Comparison of ENCODE assay signal across 7 cellular contexts in genomic region chr2:84939426-84940087, GRCh38. TPM values are rescaled to one million over a fixed set of nuclear protein-coding genes. Genes with fewer than 3 reads are reported as not detected.
DNase-seq lines count a peak whose midpoint lies in the region; ATAC-seq and TF ChIP-seq lines count a peak whose summit lies in the region.

No MANE protein-coding gene starts in this region.

- H3K4me3 ChIP-seq in iPS-20b (ENCODE audit: low read length), result peak overlapping the region; percentile 35; the same call in 1 of the 2 replicates
- no peak overlapping the region for H3K4me3 ChIP-seq in left ventricle myocardium inferior

- intact Hi-C loops in left ventricle myocardium inferior (cut with micrococcal nuclease), result no loop called here

- H3K27me3 ChIP-seq in iPS-20b (ENCODE audit: insufficient read depth, low read length), result no peaks in the 10 kb centered on the region
- H3K27me3 ChIP-seq in left ventricle myocardium inferior (ENCODE audit: low read depth), result no peaks in the 10 kb centered on the region

- H3K4me1 ChIP-seq in iPS-20b (ENCODE audit: insufficient read depth, low read length), result peaks cover 15% of the 10 kb centered on the region; the same call in 1 of the 2 replicates
- no peaks in the 10 kb centered on the region for H3K4me1 ChIP-seq in left ventricle myocardium inferior

- peak; percentile 50 to 56 for DNase-seq in activated CD4-positive, alpha-beta T cell treated with anti-CD3 and anti-CD28 coated beads for 24 hours (ENCODE audit: low read depth in 2 of 2)
- DNase-seq in stimulated activated naive CD8-positive, alpha-beta T cell treated with anti-CD3 and anti-CD28 coated beads, Interleukin-15, Interleukin-2, amounts not matched to agents 100 U/mL and 50 U/mL, for 24 hours, result peak; percentile 79
- DNase-seq in left ventricle myocardium inferior (no peak), cerebellar nuclear complex (lab: John Stamatoyannopoulos, UW) (no peak)

- ATAC-seq in GM19438 (IDR thresholded peaks at IDR 0.05; ENCODE audit: low read depth, unreplicated experiment) (peak; percentile 78), HG03439 (IDR thresholded peaks at IDR 0.05; ENCODE audit: unreplicated experiment) (peak; percentile 83)
- ATAC-seq in stimulated activated naive CD8-positive, alpha-beta T cell treated with anti-CD3 and anti-CD28 coated beads, Interleukin-15, Interleukin-2, amounts not matched to agents 100 U/mL and 50 U/mL, for 24 hours, result peak; percentile 88

- peak overlapping the region; percentile 56; the same call in 1 of the 2 replicates for H3K9ac ChIP-seq in iPS-20b (ENCODE audit: low read depth, low read length)

- H3K9me3 ChIP-seq in iPS-20b (ENCODE audit: insufficient read depth, low read depth, low read length), result no peaks in the 10 kb centered on the region
- no peaks in the 10 kb centered on the region for H3K9me3 ChIP-seq in left ventricle myocardium inferior (replicated peaks)

- no peaks in the 10 kb centered on the region for H3K36me3 ChIP-seq in iPS-20b (ENCODE audit: insufficient read depth, low read depth, low read length)
- no peaks in the 10 kb centered on the region for H3K36me3 ChIP-seq in left ventricle myocardium inferior

- H3K27ac ChIP-seq in iPS-20b (ENCODE audit: low read length) (no peak overlapping the region), left ventricle myocardium inferior (replicated peaks) (no peak overlapping the region)

- TF ChIP-seq CTCF in left ventricle myocardium inferior (IDR thresholded peaks at IDR 0.05; ENCODE audit: borderline replicate concordance), result no peak

RNA-seq across cellular contexts. Expression of gene KCMF1, which starts 31.4 kb away (rescaled TPM):
- total RNA-seq in left ventricle myocardium inferior, result 90.2 TPM

RNA-seq across cellular contexts. Expression of gene TMSB10, which starts 34.1 kb away (rescaled TPM):
- total RNA-seq in left ventricle myocardium inferior, result 400 TPM

RNA-seq across cellular contexts. Expression of gene TRABD2A, which starts 58.7 kb away (rescaled TPM):
- 0.49 TPM for total RNA-seq in left ventricle myocardium inferior

Comparison
In these comparisons a context has a peak if more than half of its experiments do, and no peak if none do; other contexts are left out.
1. DNase-seq: peak in activated CD4-positive, alpha-beta T cell treated with anti-CD3 and anti-CD28 coated beads for 24 hours (2 of 2) and stimulated activated naive CD8-positive, alpha-beta T cell treated with anti-CD3 and anti-CD28 coated beads, Interleukin-15, Interleukin-2, amounts not matched to agents 100 U/mL and 50 U/mL, for 24 hours (single experiment); none in left ventricle myocardium inferior (single experiment) and cerebellar nuclear complex (0 of 2).
2. Peak in every context shown above with its lines, with median percentiles within 50 percentile points of each other: ATAC-seq.